In genomic region chrX:47991263-47992092, GRCh38 we compare ENCODE assay signal across 12 cellular contexts. TPM values are rescaled to one million over a fixed set of nuclear protein-coding genes. Genes with fewer than 3 reads are reported as not detected.
A peak's percentile ranks its signal among the peaks of the same experiment; 100 is the strongest.
DNase-seq lines count a peak whose midpoint lies in the region; ATAC-seq and TF ChIP-seq lines count a peak whose summit lies in the region.
"Had no signal": no experiment of that assay in that cellular context is flagged by ENCODE, and none has a peak within 500 bp of the region (broad histone marks: within the 10 kb centered on the region; RNA-seq: fewer than 3 reads in every experiment).

No MANE protein-coding gene starts in this region.

- no peak overlapping the region for H2BK120ac ChIP-seq in mesenchymal stem cell (ENCODE audit: low read depth, low read length)

- no peak overlapping the region for H3K4me2 ChIP-seq in mesenchymal stem cell (ENCODE audit: low read length, poor library complexity, severe bottlenecking)

- H3K27ac Mint-ChIP-seq in CD4-positive, CD25-positive, alpha-beta regulatory T cell = peak overlapping the region in 2 of 3 donors; percentile 71 to 74

- no peak overlapping the region for H3K4ac ChIP-seq in mesenchymal stem cell (ENCODE audit: low read depth in 1 of 2, low read length in 2 of 2)

- no peak for DNase-seq in CD4-positive, CD25-positive, alpha-beta regulatory T cell
- peak; percentile 2 for DNase-seq in LoVo (ENCODE audit: low spot score)
- DNase-seq in amniotic epithelial cell (ENCODE audit: low read depth) = peak; percentile 84
- peak; percentile 30 for DNase-seq in mesenchymal stem cell
- no peak for DNase-seq in testis
- no peak for DNase-seq in ascending aorta (ENCODE audit: low spot score in 2 of 2)
- no peak for DNase-seq in HT-29 (ENCODE audit: low spot score)
- DNase-seq: activated effector memory CD4-positive, alpha-beta T cell treated with anti-CD3 and anti-CD28 coated beads, Interleukin-2, amount 50 U/mL, for 16 hours; mesendoderm; NCI-H1436 had no signal

- H3K9me3 Mint-ChIP-seq in CD4-positive, CD25-positive, alpha-beta regulatory T cell = peaks cover 0 to 8% (median 1%) of the 10 kb centered on the region in 7 donors

- H3K23ac ChIP-seq in mesenchymal stem cell (ENCODE audit: low read length in 2 of 2) = no peak overlapping the region

- H3K79me1 ChIP-seq in mesenchymal stem cell (replicated peaks; ENCODE audit: low read length, poor library complexity, severe bottlenecking) = peaks cover 10% of the 10 kb centered on the region

- no peak overlapping the region for H2BK5ac ChIP-seq in mesenchymal stem cell (ENCODE audit: low read depth, low read length, poor library complexity, severe bottlenecking)

- H3K9ac ChIP-seq in mesenchymal stem cell (ENCODE audit: low read length) = no peak overlapping the region

- H3K4me1 Mint-ChIP-seq in CD4-positive, CD25-positive, alpha-beta regulatory T cell = peaks cover 0 to 25% (median 10%) of the 10 kb centered on the region in 4 donors

- intact Hi-C loops in testis (cut with DNase I; ENCODE audit: low total_unique reads) = no loop called here
- intact Hi-C loops in ascending aorta (cut with DNase I) = no loop called here

- ATAC-seq in CD4-positive, CD25-positive, alpha-beta regulatory T cell (ENCODE audit: low read depth in 2 of 2) = no peak
- ATAC-seq in GM18873 (IDR thresholded peaks at IDR 0.05; ENCODE audit: low FRiP score, unreplicated experiment) = no peak

- WGBS in mesenchymal stem cell = 100% methylated on average over 3 of the region's 5 CpGs
- WGBS in testis, 2 donors = 79 to 100% methylated on average over 3 to 5 of the region's 5 CpGs

- no peak overlapping the region for H2AFZ ChIP-seq in mesenchymal stem cell (ENCODE audit: low read depth, low read length)

- H2BK15ac ChIP-seq in mesenchymal stem cell (ENCODE audit: low read depth, poor library complexity, severe bottlenecking) = no peak overlapping the region

- no peak overlapping the region for H3K18ac ChIP-seq in mesenchymal stem cell (ENCODE audit: low read depth in 1 of 2, low read length in 2 of 2)

- H3K27ac ChIP-seq in CD4-positive, CD25-positive, alpha-beta regulatory T cell (ENCODE audit: insufficient read depth, low read length, poor library complexity, severe bottlenecking) = no peak overlapping the region
- H3K27ac ChIP-seq in mesenchymal stem cell (ENCODE audit: low read length, poor library complexity, severe bottlenecking) (peak overlapping the region; percentile 14), testis (no peak overlapping the region), ascending aorta (no peak overlapping the region)

- no peak overlapping the region for H2BK12ac ChIP-seq in mesenchymal stem cell (ENCODE audit: low read length in 2 of 2)

- H3K36me3 Mint-ChIP-seq in CD4-positive, CD25-positive, alpha-beta regulatory T cell = peaks cover 37% of the 10 kb centered on the region

- peaks cover 44% of the 10 kb centered on the region for H3K36me3 ChIP-seq in CD4-positive, CD25-positive, alpha-beta regulatory T cell (ENCODE audit: control insufficient read depth, insufficient read depth, low read length)
- H3K36me3 ChIP-seq in mesenchymal stem cell (ENCODE audit: control insufficient read depth in 1 of 2, insufficient read depth in 2 of 2, low read depth in 1 of 2, low read length in 2 of 2) = peaks cover 22 to 26% of the 10 kb centered on the region in 2 experiments
- H3K36me3 ChIP-seq in testis (ENCODE audit: low read depth, missing control alignments) = no peaks in the 10 kb centered on the region
- H3K36me3 ChIP-seq in ascending aorta = peaks cover 2 to 18% of the 10 kb centered on the region in 2 donors

- no peak overlapping the region for H3K4me3 ChIP-seq in CD4-positive, CD25-positive, alpha-beta regulatory T cell (ENCODE audit: low read depth, low read length)
- peak overlapping the region in 1 of 2 experiments; percentile 23 for H3K4me3 ChIP-seq in mesenchymal stem cell (ENCODE audit: insufficient read depth in 1 of 2, low read depth in 1 of 2, low read length in 2 of 2)
- no peak overlapping the region for H3K4me3 ChIP-seq in testis
- H3K4me3 ChIP-seq in ascending aorta = no peak overlapping the region

- TF ChIP-seq CTCF in testis (IDR thresholded peaks at IDR 0.05) = no peak
- no peak for TF ChIP-seq CTCF in ascending aorta (IDR thresholded peaks at IDR 0.05)

- H3K27me3 ChIP-seq in CD4-positive, CD25-positive, alpha-beta regulatory T cell (ENCODE audit: control insufficient read depth, insufficient read depth, low read length) = no peaks in the 10 kb centered on the region
- H3K27me3 ChIP-seq in mesenchymal stem cell (ENCODE audit: control insufficient read depth in 1 of 2, insufficient read depth in 1 of 2, low read length in 2 of 2) (no peaks in the 10 kb centered on the region), testis (no peaks in the 10 kb centered on the region), ascending aorta (no peaks in the 10 kb centered on the region)

- peak overlapping the region in 1 of 4 donors; percentile 60 for H3K4me3 Mint-ChIP-seq in CD4-positive, CD25-positive, alpha-beta regulatory T cell

- no peak overlapping the region for H3K14ac ChIP-seq in mesenchymal stem cell (ENCODE audit: low read length in 2 of 2)

- peaks cover 4% of the 10 kb centered on the region for H3K4me1 ChIP-seq in CD4-positive, CD25-positive, alpha-beta regulatory T cell (ENCODE audit: control insufficient read depth, insufficient read depth, low read length, poor library complexity, severe bottlenecking)
- H3K4me1 ChIP-seq in mesenchymal stem cell (ENCODE audit: control insufficient read depth, insufficient read depth, low read depth, low read length) = no peaks in the 10 kb centered on the region
- H3K4me1 ChIP-seq in testis = no peaks in the 10 kb centered on the region
- no peaks in the 10 kb centered on the region for H3K4me1 ChIP-seq in ascending aorta

- H4K91ac ChIP-seq in mesenchymal stem cell (ENCODE audit: low read length) = no peak overlapping the region

- peaks cover 7 to 19% of the 10 kb centered on the region in 2 experiments for H3K9me3 ChIP-seq in CD4-positive, CD25-positive, alpha-beta regulatory T cell (ENCODE audit: control insufficient read depth in 2 of 2, low read length in 2 of 2)
- H3K9me3 ChIP-seq in mesenchymal stem cell (ENCODE audit: control insufficient read depth, low read length) (peaks cover 88% of the 10 kb centered on the region), testis (no peaks in the 10 kb centered on the region), ascending aorta (no peaks in the 10 kb centered on the region)

- H2AK5ac ChIP-seq in mesenchymal stem cell (ENCODE audit: low read length, severe bottlenecking) = no peak overlapping the region

- no peak overlapping the region for H4K8ac ChIP-seq in mesenchymal stem cell (ENCODE audit: low read length)

- no peak for TF ChIP-seq POLR2A in testis (IDR thresholded peaks at IDR 0.05)

- H3K27me3 Mint-ChIP-seq in CD4-positive, CD25-positive, alpha-beta regulatory T cell = no peaks in the 10 kb centered on the region

RNA-seq across cellular contexts. Expression of gene ZNF182, which starts 12.3 kb away (rescaled TPM):
- 7.1 TPM for total RNA-seq in CD4-positive, CD25-positive, alpha-beta regulatory T cell
- polyA plus RNA-seq in CD4-positive, CD25-positive, alpha-beta regulatory T cell = 1 to 10 TPM; 3.0 to 6.2 (median 4.1) TPM
- 2.2 TPM for polyA plus RNA-seq in mesenchymal stem cell (2013, experiment 1 of 2)
- polyA plus RNA-seq in mesenchymal stem cell (2013, experiment 2 of 2) = 2.2 TPM
- total RNA-seq in testis = 1 to 10 TPM; 5.8 to 6.1 TPM
- polyA plus RNA-seq in testis (ENCODE audit: insufficient read depth, low read depth, low replicate concordance) = 3.2 TPM
- 0.11 TPM for total RNA-seq in ascending aorta
- total RNA-seq in HT-29 (2014; rRNA removed; shearing (Covaris generic)) = 0.81 and 0.83 TPM in 2 replicates

RNA-seq across cellular contexts. Expression of gene SPACA5, which starts 15.3 kb away (rescaled TPM):
- not detected for total RNA-seq in CD4-positive, CD25-positive, alpha-beta regulatory T cell
- under 1 TPM in 1 of 4 donors, not detected in 3; 0.79 TPM for polyA plus RNA-seq in CD4-positive, CD25-positive, alpha-beta regulatory T cell
- not detected for polyA plus RNA-seq in mesenchymal stem cell (2013, experiment 1 of 2)
- not detected for polyA plus RNA-seq in mesenchymal stem cell (2013, experiment 2 of 2)
- total RNA-seq in testis (10 to 100 TPM in 1 of 2 donors, 1 to 10 TPM in 1; 9.5 to 18.9 TPM), ascending aorta (not detected)
- 23.4 TPM for polyA plus RNA-seq in testis (ENCODE audit: insufficient read depth, low read depth, low replicate concordance)
- not detected in 2 replicates for total RNA-seq in HT-29 (2014; rRNA removed; shearing (Covaris generic))
- polyA plus RNA-seq: esophagus had no signal

Comparison
In these comparisons a context has a peak if more than half of its experiments do, and no peak if none do; other contexts are left out.
1. DNase-seq: peak in LoVo (single experiment), amniotic epithelial cell (single experiment) and mesenchymal stem cell (single experiment); none in CD4-positive, CD25-positive, alpha-beta regulatory T cell (0 of 3), testis (single experiment), ascending aorta (0 of 2) and HT-29 (single experiment).
2. RNA of gene SPACA5, which starts 15.3 kb away (total RNA-seq): 9.5 to 18.9 TPM in testis; not detected in CD4-positive, CD25-positive, alpha-beta regulatory T cell (single experiment), not detected in ascending aorta (single experiment) and not detected in HT-29; every median in the first group is over 10 times any median in the second.